In the genomic region with DNA sequence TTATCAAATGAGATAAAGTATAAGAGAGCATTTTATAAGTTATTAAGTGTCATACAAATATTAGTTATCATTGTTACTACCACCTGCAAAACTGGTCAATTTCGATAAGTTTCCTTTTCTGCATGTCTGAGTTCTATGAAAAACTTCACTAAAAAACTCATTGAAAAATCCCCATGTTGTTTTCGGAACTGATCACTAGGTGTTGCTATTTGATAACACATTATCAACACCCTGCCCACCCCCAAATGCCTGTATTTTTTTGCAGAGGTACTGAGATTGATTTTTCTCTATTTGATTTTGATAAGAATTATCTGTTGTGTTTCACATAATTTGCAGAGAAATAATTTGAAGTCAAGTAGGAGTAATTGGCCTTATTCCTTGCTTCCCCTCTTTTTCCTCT, we compare ENCODE assay signal across 1 cellular context.
TF ChIP-seq lines count a peak whose summit lies in the region.

No MANE protein-coding gene starts in this region.

TF ChIP-seq in K562, 482 proteins besides CTCF, POLR2A, EP300 and RAD21:
- TF ChIP-seq, protein P1, sequence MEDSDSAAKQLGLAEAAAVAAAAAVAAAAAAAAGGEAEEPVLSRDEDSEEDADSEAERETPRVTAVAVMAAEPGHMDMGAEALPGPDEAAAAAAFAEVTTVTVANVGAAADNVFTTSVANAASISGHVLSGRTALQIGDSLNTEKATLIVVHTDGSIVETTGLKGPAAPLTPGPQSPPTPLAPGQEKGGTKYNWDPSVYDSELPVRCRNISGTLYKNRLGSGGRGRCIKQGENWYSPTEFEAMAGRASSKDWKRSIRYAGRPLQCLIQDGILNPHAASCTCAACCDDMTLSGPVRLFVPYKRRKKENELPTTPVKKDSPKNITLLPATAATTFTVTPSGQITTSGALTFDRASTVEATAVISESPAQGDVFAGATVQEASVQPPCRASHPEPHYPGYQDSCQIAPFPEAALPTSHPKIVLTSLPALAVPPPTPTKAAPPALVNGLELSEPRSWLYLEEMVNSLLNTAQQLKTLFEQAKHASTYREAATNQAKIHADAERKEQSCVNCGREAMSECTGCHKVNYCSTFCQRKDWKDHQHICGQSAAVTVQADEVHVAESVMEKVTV (CRISPR knock-in tag; IDR thresholded peaks at IDR 0.05), result peak; percentile 76
- TF ChIP-seq GATAD2B (IDR thresholded peaks at IDR 0.05; ENCODE audit: borderline replicate concordance), result no peak
- TF ChIP-seq SMC3 (conservative IDR thresholded peaks at IDR 0.05; ENCODE audit: insufficient read depth, low read depth, low read length), result peak; percentile 28; the same call in 1 of the 2 replicates
